15 cellular contexts compared by ENCODE assay signal in genomic region chr5:133276171-133276570, GRCh38.
DNase-seq lines count a peak whose midpoint lies in the region; ATAC-seq and TF ChIP-seq lines count a peak whose summit lies in the region.
"Had no signal": no experiment of that assay in that cellular context is flagged by ENCODE, and none has a peak within 500 bp of the region (broad histone marks: within the 10 kb centered on the region; RNA-seq: fewer than 3 reads in every experiment).

No MANE protein-coding gene starts in this region.

- TF ChIP-seq CTCF in GM23338 (conservative IDR thresholded peaks at IDR 0.05; ENCODE audit: low read depth in 2 of 2) (no peak), HEK293 (tag by site-specific recombination; IDR thresholded peaks at IDR 0.05) (no peak), psoas muscle (IDR thresholded peaks at IDR 0.05) (no peak)

- H3K4me3 ChIP-seq in GM23338 (no peak overlapping the region), HEK293 (ENCODE audit: low read depth, low read length) (no peak overlapping the region), psoas muscle (no peak overlapping the region), SJCRH30 (no peak overlapping the region)

- H3K27me3 Mint-ChIP-seq in GM23338 (ENCODE audit: insufficient read depth, low read depth, poor library complexity) = peaks cover 7% of the 10 kb centered on the region
- no peaks in the 10 kb centered on the region for H3K27me3 Mint-ChIP-seq in stimulated activated naive B cell treated with anti-CD40 and anti-IgM and Interleukin-4, amounts not matched to agents 10 μg/mL and 1 μg/mL and 100 μg/mL, for 72 hours
- H3K27me3 Mint-ChIP-seq: CD4-positive, alpha-beta memory T cell had no signal

- CTCF ChIA-PET in HEK293 (lab: Yijun Ruan, JAX) = no interaction called here

- no peak overlapping the region for H2AFZ ChIP-seq in GM23338

- no peak overlapping the region for H3K27ac ChIP-seq in GM23338 (ENCODE audit: low read depth)
- no peak overlapping the region for H3K27ac ChIP-seq in HEK293 (ENCODE audit: extremely low read depth, low read depth, low read length)
- H3K27ac ChIP-seq in psoas muscle = peak overlapping the region; percentile 78
- no peak overlapping the region for H3K27ac ChIP-seq in SJCRH30

- no peak overlapping the region for H3K4me2 ChIP-seq in GM23338

- H3K79me2 ChIP-seq in GM23338 (replicated peaks; ENCODE audit: insufficient read depth) = no peaks in the 10 kb centered on the region

- H3K9me2 ChIP-seq in GM23338 (ENCODE audit: insufficient read depth) = no peaks in the 10 kb centered on the region; the same call in 1 of the 2 replicates

- peak; percentile 45; the same call in 2 of the 3 replicates for ATAC-seq in GM23338
- ATAC-seq in psoas muscle = peak; percentile 17 to 65 (median 28)
- ATAC-seq in stimulated activated naive B cell treated with anti-CD40 and anti-IgM and Interleukin-4, amounts not matched to agents 10 μg/mL and 1 μg/mL and 100 μg/mL, for 72 hours (replicated peaks) = no peak

- no peaks in the 10 kb centered on the region for H3K4me1 ChIP-seq in GM23338 (ENCODE audit: insufficient read depth)
- peaks cover 2% of the 10 kb centered on the region for H3K4me1 ChIP-seq in HEK293 (ENCODE audit: control insufficient read depth, insufficient read depth, low read length)
- H3K4me1 ChIP-seq in psoas muscle = peaks cover 40% of the 10 kb centered on the region
- H3K4me1 ChIP-seq in SJCRH30 = peaks cover 22% of the 10 kb centered on the region

- H3F3A ChIP-seq in GM23338 (replicated peaks; ENCODE audit: low read depth) = no peaks in the 10 kb centered on the region

- H3K4me3 Mint-ChIP-seq in GM23338 = no peak overlapping the region
- no peak overlapping the region for H3K4me3 Mint-ChIP-seq in stimulated activated naive B cell treated with anti-CD40 and anti-IgM and Interleukin-4, amounts not matched to agents 10 μg/mL and 1 μg/mL and 100 μg/mL, for 72 hours
- H3K4me3 Mint-ChIP-seq: CD4-positive, alpha-beta memory T cell had no signal

- no peaks in the 10 kb centered on the region for H4K20me1 ChIP-seq in GM23338 (replicated peaks; ENCODE audit: insufficient read depth)

- 29 to 62% (median 59%) methylated on average over 4 of the region's 4 CpGs for WGBS in psoas muscle, 3 donors

- no peak overlapping the region for H3K27ac Mint-ChIP-seq in GM23338
- no peak overlapping the region for H3K27ac Mint-ChIP-seq in stimulated activated naive B cell treated with anti-CD40 and anti-IgM and Interleukin-4, amounts not matched to agents 10 μg/mL and 1 μg/mL and 100 μg/mL, for 72 hours
- H3K27ac Mint-ChIP-seq: CD4-positive, alpha-beta memory T cell had no signal

- DNase-seq in GM23338 (ENCODE audit: low spot score) (no peak), psoas muscle (no peak), glomerular visceral epithelial cell (ENCODE audit: extremely low spot score) (no peak), SJCRH30 (no peak)
- no peak for DNase-seq in stimulated activated naive B cell treated with anti-CD40 and anti-IgM and Interleukin-4, amounts not matched to agents 10 μg/mL and 1 μg/mL and 100 μg/mL, for 72 hours
- DNase-seq: C1 segment of cervical spinal cord; Calu3; CD4-positive, alpha-beta memory T cell; COR-L47; DMS53; DMS79 treated with DMSO at 0.1 percent for 48 hours; GF-D8; H7; HCEC 1CT had no signal

- no peaks in the 10 kb centered on the region for H3K4me1 Mint-ChIP-seq in GM23338
- no peaks in the 10 kb centered on the region for H3K4me1 Mint-ChIP-seq in stimulated activated naive B cell treated with anti-CD40 and anti-IgM and Interleukin-4, amounts not matched to agents 10 μg/mL and 1 μg/mL and 100 μg/mL, for 72 hours
- H3K4me1 Mint-ChIP-seq: CD4-positive, alpha-beta memory T cell had no signal

- POLR2A ChIA-PET in HEK293 (lab: Yijun Ruan, JAX) = no interaction called here

- no peaks in the 10 kb centered on the region for H3K36me3 ChIP-seq in GM23338 (ENCODE audit: insufficient read depth)
- no peaks in the 10 kb centered on the region for H3K36me3 ChIP-seq in HEK293 (ENCODE audit: control insufficient read depth in 2 of 2, insufficient read depth in 1 of 2, low read length in 2 of 2)
- H3K36me3 ChIP-seq in psoas muscle (ENCODE audit: insufficient read depth in 1 of 2, low read depth in 1 of 2) = no peaks in the 10 kb centered on the region
- H3K36me3 ChIP-seq in SJCRH30 = no peaks in the 10 kb centered on the region

- peaks cover 17% of the 10 kb centered on the region for H3K9me3 Mint-ChIP-seq in GM23338
- H3K9me3 Mint-ChIP-seq in stimulated activated naive B cell treated with anti-CD40 and anti-IgM and Interleukin-4, amounts not matched to agents 10 μg/mL and 1 μg/mL and 100 μg/mL, for 72 hours = no peaks in the 10 kb centered on the region
- H3K9me3 Mint-ChIP-seq: CD4-positive, alpha-beta memory T cell had no signal

- H3K36me3 Mint-ChIP-seq in GM23338 (ENCODE audit: low read depth) = 0 out of 3 replicates have a peak, but pooled peaks cover 2% of the 10 kb centered on the region
- H3K36me3 Mint-ChIP-seq in stimulated activated naive B cell treated with anti-CD40 and anti-IgM and Interleukin-4, amounts not matched to agents 10 μg/mL and 1 μg/mL and 100 μg/mL, for 72 hours = no peaks in the 10 kb centered on the region
- H3K36me3 Mint-ChIP-seq: CD4-positive, alpha-beta memory T cell had no signal

- H3K9me3 ChIP-seq in HEK293 (ENCODE audit: control insufficient read depth, insufficient read depth, low read depth, low read length) (no peaks in the 10 kb centered on the region), psoas muscle (no peaks in the 10 kb centered on the region), SJCRH30 (replicated peaks) (no peaks in the 10 kb centered on the region)

- H3K27me3 ChIP-seq in GM23338 (ENCODE audit: insufficient read depth) = no peaks in the 10 kb centered on the region
- no peaks in the 10 kb centered on the region for H3K27me3 ChIP-seq in psoas muscle (ENCODE audit: insufficient read depth in 3 of 3, low read length in 2 of 3)
- H3K27me3 ChIP-seq in SJCRH30 = no peaks in the 10 kb centered on the region

- intact Hi-C loops in psoas muscle (cut with DNase I) = no loop called here

TF ChIP-seq in GM23338, 12 proteins besides CTCF, POLR2A, EP300 and RAD21 (continues in another document):
- TF ChIP-seq ZNF331 (CRISPR knock-in tag; IDR thresholded peaks at IDR 0.05; ENCODE audit: low read depth) = no peak
- TF ChIP-seq ZNF114 (CRISPR knock-in tag; IDR thresholded peaks at IDR 0.05) = no peak
- TF ChIP-seq STAT1 (IDR thresholded peaks at IDR 0.05; ENCODE audit: unreplicated experiment) = no peak

TF ChIP-seq in HEK293, 187 proteins besides CTCF, POLR2A, EP300 and RAD21:
- no peak for TF ChIP-seq ZNF768 (tag by site-specific recombination; IDR thresholded peaks at IDR 0.05)
- TF ChIP-seq GLI2 (tag by site-specific recombination; IDR thresholded peaks at IDR 0.05; ENCODE audit: borderline replicate concordance, low read depth) = no peak
- TF ChIP-seq GLIS1 (tag by site-specific recombination; IDR thresholded peaks at IDR 0.05) = peak; percentile 52; the same call in 1 of the 2 replicates

Comparison
In these comparisons a context has a peak if more than half of its experiments do, and no peak if none do; other contexts are left out.
1. ATAC-seq: peak in GM23338 (single experiment) and psoas muscle (4 of 4); none in stimulated activated naive B cell treated with anti-CD40 and anti-IgM and Interleukin-4, amounts not matched to agents 10 μg/mL and 1 μg/mL and 100 μg/mL, for 72 hours (0 of 2).